ENCODE assay signal across 1 cellular context in the genomic region with DNA sequence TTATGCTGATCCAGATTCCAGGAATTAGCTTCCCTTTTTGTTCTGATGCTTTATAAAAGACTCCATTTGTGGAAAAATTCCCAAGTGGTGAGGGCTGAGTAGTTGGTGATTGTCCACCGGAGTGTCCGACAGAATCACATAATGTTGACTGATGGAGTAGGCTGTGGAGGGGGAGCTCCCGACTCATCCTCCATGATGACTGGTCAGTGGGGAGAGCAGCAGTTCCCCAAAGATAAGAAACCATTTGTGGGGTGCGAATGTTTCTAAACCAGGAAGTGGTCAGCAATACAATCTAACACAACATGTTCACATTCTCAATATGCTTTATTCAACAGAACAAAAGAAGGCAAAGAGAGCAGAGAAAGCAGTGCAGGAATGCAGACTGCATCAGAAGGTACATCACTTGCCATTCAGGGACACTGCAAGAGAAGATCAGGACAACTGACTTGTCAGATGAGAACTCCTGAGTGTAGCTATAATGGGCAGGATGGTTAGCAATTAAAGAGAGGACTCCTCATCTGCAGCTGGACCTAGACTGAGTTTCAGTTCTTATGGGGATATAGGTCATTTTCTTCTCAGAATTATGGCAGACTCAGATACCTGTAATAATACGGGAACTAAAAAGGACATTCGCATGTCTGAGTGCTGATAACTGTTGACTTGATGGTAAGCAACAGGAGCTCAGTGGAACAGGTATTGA.
A peak's percentile ranks its signal among the peaks of the same experiment; 100 is the strongest.
TF ChIP-seq lines count a peak whose summit lies in the region.

No MANE protein-coding gene starts in this region.

TF ChIP-seq in K562, 482 proteins besides CTCF, POLR2A, EP300 and RAD21:
- TF ChIP-seq NFATC3 (IDR thresholded peaks at IDR 0.05): no peak
- TF ChIP-seq GTF2A2 (tag; IDR thresholded peaks at IDR 0.05): no peak
- TF ChIP-seq, protein P1, sequence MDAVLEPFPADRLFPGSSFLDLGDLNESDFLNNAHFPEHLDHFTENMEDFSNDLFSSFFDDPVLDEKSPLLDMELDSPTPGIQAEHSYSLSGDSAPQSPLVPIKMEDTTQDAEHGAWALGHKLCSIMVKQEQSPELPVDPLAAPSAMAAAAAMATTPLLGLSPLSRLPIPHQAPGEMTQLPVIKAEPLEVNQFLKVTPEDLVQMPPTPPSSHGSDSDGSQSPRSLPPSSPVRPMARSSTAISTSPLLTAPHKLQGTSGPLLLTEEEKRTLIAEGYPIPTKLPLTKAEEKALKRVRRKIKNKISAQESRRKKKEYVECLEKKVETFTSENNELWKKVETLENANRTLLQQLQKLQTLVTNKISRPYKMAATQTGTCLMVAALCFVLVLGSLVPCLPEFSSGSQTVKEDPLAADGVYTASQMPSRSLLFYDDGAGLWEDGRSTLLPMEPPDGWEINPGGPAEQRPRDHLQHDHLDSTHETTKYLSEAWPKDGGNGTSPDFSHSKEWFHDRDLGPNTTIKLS (IDR thresholded peaks at IDR 0.05; ENCODE audit: borderline replicate concordance, low read depth): no peak
- TF ChIP-seq FOSL1 (tag; conservative IDR thresholded peaks at IDR 0.05): 0 out of 2 replicates have a peak, but pooled peaks have one; percentile 25
- TF ChIP-seq ZNF146 (CRISPR knock-in tag; IDR thresholded peaks at IDR 0.05; ENCODE audit: unreplicated experiment): no peak
- TF ChIP-seq, protein P2, sequence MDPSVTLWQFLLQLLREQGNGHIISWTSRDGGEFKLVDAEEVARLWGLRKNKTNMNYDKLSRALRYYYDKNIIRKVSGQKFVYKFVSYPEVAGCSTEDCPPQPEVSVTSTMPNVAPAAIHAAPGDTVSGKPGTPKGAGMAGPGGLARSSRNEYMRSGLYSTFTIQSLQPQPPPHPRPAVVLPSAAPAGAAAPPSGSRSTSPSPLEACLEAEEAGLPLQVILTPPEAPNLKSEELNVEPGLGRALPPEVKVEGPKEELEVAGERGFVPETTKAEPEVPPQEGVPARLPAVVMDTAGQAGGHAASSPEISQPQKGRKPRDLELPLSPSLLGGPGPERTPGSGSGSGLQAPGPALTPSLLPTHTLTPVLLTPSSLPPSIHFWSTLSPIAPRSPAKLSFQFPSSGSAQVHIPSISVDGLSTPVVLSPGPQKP (CRISPR knock-in tag; IDR thresholded peaks at IDR 0.05): no peak
- TF ChIP-seq, protein P3, sequence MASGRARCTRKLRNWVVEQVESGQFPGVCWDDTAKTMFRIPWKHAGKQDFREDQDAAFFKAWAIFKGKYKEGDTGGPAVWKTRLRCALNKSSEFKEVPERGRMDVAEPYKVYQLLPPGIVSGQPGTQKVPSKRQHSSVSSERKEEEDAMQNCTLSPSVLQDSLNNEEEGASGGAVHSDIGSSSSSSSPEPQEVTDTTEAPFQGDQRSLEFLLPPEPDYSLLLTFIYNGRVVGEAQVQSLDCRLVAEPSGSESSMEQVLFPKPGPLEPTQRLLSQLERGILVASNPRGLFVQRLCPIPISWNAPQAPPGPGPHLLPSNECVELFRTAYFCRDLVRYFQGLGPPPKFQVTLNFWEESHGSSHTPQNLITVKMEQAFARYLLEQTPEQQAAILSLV (tag; IDR thresholded peaks at IDR 0.05): no peak
- TF ChIP-seq YBX1 (IDR thresholded peaks at IDR 0.05): no peak
- peak; percentile 45; the same call in 1 of the 2 replicates for TF ChIP-seq TCF3 (CRISPR knock-in tag; IDR thresholded peaks at IDR 0.05)
- TF ChIP-seq RHOXF2B (CRISPR knock-in tag; conservative IDR thresholded peaks at IDR 0.05): no peak
- no peak for TF ChIP-seq SP2 (IDR thresholded peaks at IDR 0.05; ENCODE audit: extremely low read depth, low read depth, low read length, poor library complexity, severe bottlenecking)
- no peak for TF ChIP-seq ZNF12 (CRISPR knock-in tag; IDR thresholded peaks at IDR 0.05)
- TF ChIP-seq, protein P4, sequence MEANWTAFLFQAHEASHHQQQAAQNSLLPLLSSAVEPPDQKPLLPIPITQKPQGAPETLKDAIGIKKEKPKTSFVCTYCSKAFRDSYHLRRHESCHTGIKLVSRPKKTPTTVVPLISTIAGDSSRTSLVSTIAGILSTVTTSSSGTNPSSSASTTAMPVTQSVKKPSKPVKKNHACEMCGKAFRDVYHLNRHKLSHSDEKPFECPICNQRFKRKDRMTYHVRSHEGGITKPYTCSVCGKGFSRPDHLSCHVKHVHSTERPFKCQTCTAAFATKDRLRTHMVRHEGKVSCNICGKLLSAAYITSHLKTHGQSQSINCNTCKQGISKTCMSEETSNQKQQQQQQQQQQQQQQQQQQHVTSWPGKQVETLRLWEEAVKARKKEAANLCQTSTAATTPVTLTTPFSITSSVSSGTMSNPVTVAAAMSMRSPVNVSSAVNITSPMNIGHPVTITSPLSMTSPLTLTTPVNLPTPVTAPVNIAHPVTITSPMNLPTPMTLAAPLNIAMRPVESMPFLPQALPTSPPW (CRISPR knock-in tag; IDR thresholded peaks at IDR 0.05): peak; percentile 55; the same call in 1 of the 2 replicates
- TF ChIP-seq HLTF (IDR thresholded peaks at IDR 0.05): no peak
- no peak for TF ChIP-seq SNIP1 (IDR thresholded peaks at IDR 0.05; ENCODE audit: low read depth)
- TF ChIP-seq ZNF217 (CRISPR knock-in tag; IDR thresholded peaks at IDR 0.05): no peak
- TF ChIP-seq HMGN3 (IDR thresholded peaks at IDR 0.05; ENCODE audit: borderline replicate concordance, extremely low read depth, insufficient read length, low read depth, low read length): no peak
- no peak for TF ChIP-seq POLR2AphosphoS2 (IDR thresholded peaks at IDR 0.05; ENCODE audit: low read length)
- TF ChIP-seq NRF1 (conservative IDR thresholded peaks at IDR 0.05 in 1 of 2, IDR thresholded peaks at IDR 0.05 in 1 of 2): no peak
- TF ChIP-seq, protein P5, sequence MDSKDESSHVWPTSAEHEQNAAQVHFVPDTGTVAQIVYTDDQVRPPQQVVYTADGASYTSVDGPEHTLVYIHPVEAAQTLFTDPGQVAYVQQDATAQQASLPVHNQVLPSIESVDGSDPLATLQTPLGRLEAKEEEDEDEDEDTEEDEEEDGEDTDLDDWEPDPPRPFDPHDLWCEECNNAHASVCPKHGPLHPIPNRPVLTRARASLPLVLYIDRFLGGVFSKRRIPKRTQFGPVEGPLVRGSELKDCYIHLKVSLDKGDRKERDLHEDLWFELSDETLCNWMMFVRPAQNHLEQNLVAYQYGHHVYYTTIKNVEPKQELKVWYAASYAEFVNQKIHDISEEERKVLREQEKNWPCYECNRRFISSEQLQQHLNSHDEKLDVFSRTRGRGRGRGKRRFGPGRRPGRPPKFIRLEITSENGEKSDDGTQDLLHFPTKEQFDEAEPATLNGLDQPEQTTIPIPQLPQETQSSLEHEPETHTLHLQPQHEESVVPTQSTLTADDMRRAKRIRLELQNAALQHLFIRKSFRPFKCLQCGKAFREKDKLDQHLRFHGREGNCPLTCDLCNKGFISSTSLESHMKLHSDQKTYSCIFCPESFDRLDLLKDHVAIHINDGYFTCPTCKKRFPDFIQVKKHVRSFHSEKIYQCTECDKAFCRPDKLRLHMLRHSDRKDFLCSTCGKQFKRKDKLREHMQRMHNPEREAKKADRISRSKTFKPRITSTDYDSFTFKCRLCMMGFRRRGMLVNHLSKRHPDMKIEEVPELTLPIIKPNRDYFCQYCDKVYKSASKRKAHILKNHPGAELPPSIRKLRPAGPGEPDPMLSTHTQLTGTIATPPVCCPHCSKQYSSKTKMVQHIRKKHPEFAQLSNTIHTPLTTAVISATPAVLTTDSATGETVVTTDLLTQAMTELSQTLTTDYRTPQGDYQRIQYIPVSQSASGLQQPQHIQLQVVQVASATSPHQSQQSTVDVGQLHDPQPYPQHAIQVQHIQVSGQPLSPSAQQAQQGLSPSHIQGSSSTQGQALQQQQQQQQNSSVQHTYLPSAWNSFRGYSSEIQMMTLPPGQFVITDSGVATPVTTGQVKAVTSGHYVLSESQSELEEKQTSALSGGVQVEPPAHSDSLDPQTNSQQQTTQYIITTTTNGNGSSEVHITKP (IDR thresholded peaks at IDR 0.05; ENCODE audit: partially characterized antibody): no peak
- TF ChIP-seq CHCHD3 (CRISPR knock-in tag; IDR thresholded peaks at IDR 0.05): no peak
- 0 out of 2 replicates have a peak, but pooled peaks have one; percentile 9 for TF ChIP-seq SPI1 (IDR thresholded peaks at IDR 0.05; ENCODE audit: borderline replicate concordance, low read depth, low read length)
- no peak for TF ChIP-seq ZNF175 (CRISPR knock-in tag; IDR thresholded peaks at IDR 0.05; ENCODE audit: low read depth)
- no peak for TF ChIP-seq FOXA1 (IDR thresholded peaks at IDR 0.05; ENCODE audit: borderline replicate concordance)
- no peak for TF ChIP-seq PHB2 (IDR thresholded peaks at IDR 0.05; ENCODE audit: low read depth)
- TF ChIP-seq, protein P6, sequence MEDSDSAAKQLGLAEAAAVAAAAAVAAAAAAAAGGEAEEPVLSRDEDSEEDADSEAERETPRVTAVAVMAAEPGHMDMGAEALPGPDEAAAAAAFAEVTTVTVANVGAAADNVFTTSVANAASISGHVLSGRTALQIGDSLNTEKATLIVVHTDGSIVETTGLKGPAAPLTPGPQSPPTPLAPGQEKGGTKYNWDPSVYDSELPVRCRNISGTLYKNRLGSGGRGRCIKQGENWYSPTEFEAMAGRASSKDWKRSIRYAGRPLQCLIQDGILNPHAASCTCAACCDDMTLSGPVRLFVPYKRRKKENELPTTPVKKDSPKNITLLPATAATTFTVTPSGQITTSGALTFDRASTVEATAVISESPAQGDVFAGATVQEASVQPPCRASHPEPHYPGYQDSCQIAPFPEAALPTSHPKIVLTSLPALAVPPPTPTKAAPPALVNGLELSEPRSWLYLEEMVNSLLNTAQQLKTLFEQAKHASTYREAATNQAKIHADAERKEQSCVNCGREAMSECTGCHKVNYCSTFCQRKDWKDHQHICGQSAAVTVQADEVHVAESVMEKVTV (CRISPR knock-in tag; IDR thresholded peaks at IDR 0.05): no peak
- no peak for TF ChIP-seq NFE2 (IDR thresholded peaks at IDR 0.05; ENCODE audit: low read depth)
- TF ChIP-seq ZBED1 (IDR thresholded peaks at IDR 0.05): no peak
- no peak for TF ChIP-seq ZNF79 (CRISPR knock-in tag; IDR thresholded peaks at IDR 0.05; ENCODE audit: low read depth)
- TF ChIP-seq, protein P7, sequence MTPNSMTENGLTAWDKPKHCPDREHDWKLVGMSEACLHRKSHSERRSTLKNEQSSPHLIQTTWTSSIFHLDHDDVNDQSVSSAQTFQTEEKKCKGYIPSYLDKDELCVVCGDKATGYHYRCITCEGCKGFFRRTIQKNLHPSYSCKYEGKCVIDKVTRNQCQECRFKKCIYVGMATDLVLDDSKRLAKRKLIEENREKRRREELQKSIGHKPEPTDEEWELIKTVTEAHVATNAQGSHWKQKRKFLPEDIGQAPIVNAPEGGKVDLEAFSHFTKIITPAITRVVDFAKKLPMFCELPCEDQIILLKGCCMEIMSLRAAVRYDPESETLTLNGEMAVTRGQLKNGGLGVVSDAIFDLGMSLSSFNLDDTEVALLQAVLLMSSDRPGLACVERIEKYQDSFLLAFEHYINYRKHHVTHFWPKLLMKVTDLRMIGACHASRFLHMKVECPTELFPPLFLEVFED (CRISPR knock-in tag; conservative IDR thresholded peaks at IDR 0.05): no peak
- TF ChIP-seq, protein P8, sequence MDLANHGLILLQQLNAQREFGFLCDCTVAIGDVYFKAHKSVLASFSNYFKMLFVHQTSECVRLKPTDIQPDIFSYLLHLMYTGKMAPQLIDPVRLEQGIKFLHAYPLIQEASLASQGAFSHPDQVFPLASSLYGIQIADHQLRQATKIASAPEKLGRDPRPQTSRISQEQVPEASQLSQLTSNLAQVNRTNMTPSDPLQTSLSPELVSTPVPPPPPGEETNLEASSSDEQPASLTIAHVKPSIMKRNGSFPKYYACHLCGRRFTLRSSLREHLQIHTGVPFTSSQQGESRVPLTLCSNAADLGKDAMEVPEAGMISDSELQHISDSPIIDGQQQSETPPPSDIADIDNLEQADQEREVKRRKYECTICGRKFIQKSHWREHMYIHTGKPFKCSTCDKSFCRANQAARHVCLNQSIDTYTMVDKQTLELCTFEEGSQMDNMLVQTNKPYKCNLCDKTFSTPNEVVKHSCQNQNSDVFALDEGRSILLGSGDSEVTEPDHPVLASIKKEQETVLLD (IDR thresholded peaks at IDR 0.05): no peak
